ENCODE assay signal across 15 cellular contexts in genomic region chr1:93578433-93578830, GRCh38.
"Had no signal": no experiment of that assay in that cellular context is flagged by ENCODE, and none has a peak within 500 bp of the region (broad histone marks: within the 10 kb centered on the region; RNA-seq: fewer than 3 reads in every experiment).

No MANE protein-coding gene starts in this region.

- H3K9me3 Mint-ChIP-seq: activated CD4-positive, alpha-beta memory T cell treated with anti-CD3 and anti-CD28 coated beads, Interleukin-2, amount 10 ng/mL, durations not matched to agents 7 days and 5 days; activated naive CD4-positive, alpha-beta T cell treated with anti-CD3 and anti-CD28 coated beads, Interleukin-2, amount 50 U/mL, for 24 hours; activated T-cell treated with anti-CD3 and anti-CD28 coated beads, Interleukin-2, amount 50 U/mL, for 24 hours; central memory CD8-positive, alpha-beta T cell; immature natural killer cell; mesothelial cell of epicardium; T-helper 1 cell treated with Interleukin-12 subunit alpha and Interleukin-12 subunit beta and Interleukin-4 antibody, amounts not matched to agents 30 μg/mL and 1 μg/mL, for 36 hours had no signal

- H3K36me3 ChIP-seq: pancreas, WERI-Rb-1 had no signal

- H3K4me3 ChIP-seq: adrenal gland, coronary artery, lower lobe of right lung, pancreas had no signal

- H3K9me3 ChIP-seq: adrenal gland, lower lobe of right lung, pancreas had no signal

- H3K27ac Mint-ChIP-seq: activated CD4-positive, alpha-beta memory T cell treated with anti-CD3 and anti-CD28 coated beads, Interleukin-2, amount 10 ng/mL, durations not matched to agents 7 days and 5 days; activated naive CD4-positive, alpha-beta T cell treated with anti-CD3 and anti-CD28 coated beads, Interleukin-2, amount 50 U/mL, for 24 hours; activated T-cell treated with anti-CD3 and anti-CD28 coated beads, Interleukin-2, amount 50 U/mL, for 24 hours; immature natural killer cell; mesothelial cell of epicardium; T-helper 1 cell treated with Interleukin-12 subunit alpha and Interleukin-12 subunit beta and Interleukin-4 antibody, amounts not matched to agents 30 μg/mL and 1 μg/mL, for 36 hours had no signal

- H3K4me3 Mint-ChIP-seq: activated CD4-positive, alpha-beta memory T cell treated with anti-CD3 and anti-CD28 coated beads, Interleukin-2, amount 10 ng/mL, durations not matched to agents 7 days and 5 days; activated naive CD4-positive, alpha-beta T cell treated with anti-CD3 and anti-CD28 coated beads, Interleukin-2, amount 50 U/mL, for 24 hours; activated T-cell treated with anti-CD3 and anti-CD28 coated beads, Interleukin-2, amount 50 U/mL, for 24 hours; central memory CD8-positive, alpha-beta T cell; immature natural killer cell; mesothelial cell of epicardium; T-helper 1 cell treated with Interleukin-12 subunit alpha and Interleukin-12 subunit beta and Interleukin-4 antibody, amounts not matched to agents 30 μg/mL and 1 μg/mL, for 36 hours had no signal

- H3K27me3 Mint-ChIP-seq: activated CD4-positive, alpha-beta memory T cell treated with anti-CD3 and anti-CD28 coated beads, Interleukin-2, amount 10 ng/mL, durations not matched to agents 7 days and 5 days; activated naive CD4-positive, alpha-beta T cell treated with anti-CD3 and anti-CD28 coated beads, Interleukin-2, amount 50 U/mL, for 24 hours; activated T-cell treated with anti-CD3 and anti-CD28 coated beads, Interleukin-2, amount 50 U/mL, for 24 hours; central memory CD8-positive, alpha-beta T cell had no signal

- H3K27me3 ChIP-seq: adrenal gland, pancreas had no signal

- ATAC-seq: lower lobe of right lung had no signal

- H3K4me1 Mint-ChIP-seq: activated CD4-positive, alpha-beta memory T cell treated with anti-CD3 and anti-CD28 coated beads, Interleukin-2, amount 10 ng/mL, durations not matched to agents 7 days and 5 days; activated naive CD4-positive, alpha-beta T cell treated with anti-CD3 and anti-CD28 coated beads, Interleukin-2, amount 50 U/mL, for 24 hours; central memory CD8-positive, alpha-beta T cell; immature natural killer cell had no signal

- H3K36me3 Mint-ChIP-seq: activated naive CD4-positive, alpha-beta T cell treated with anti-CD3 and anti-CD28 coated beads, Interleukin-2, amount 50 U/mL, for 24 hours; immature natural killer cell had no signal

- H3K27ac ChIP-seq: lower lobe of right lung, WERI-Rb-1 had no signal

- DNase-seq: activated CD4-positive, alpha-beta memory T cell treated with anti-CD3 and anti-CD28 coated beads, Interleukin-2, amount 10 ng/mL, durations not matched to agents 7 days and 5 days; activated T-cell treated with anti-CD3 and anti-CD28 coated beads, Interleukin-2, amount 50 U/mL, for 24 hours; foreskin melanocyte; immature natural killer cell; lower lobe of right lung; pancreas; stimulated activated CD4-positive, alpha-beta T cell treated with anti-CD3 and anti-CD28 coated beads, Interleukin-2, amount 100 ng/mL, for 48 hours; stimulated activated naive CD4-positive, alpha-beta T cell treated with Interleukin-2 at 50 U/mL for 16 hours; WERI-Rb-1 had no signal
